7 cellular contexts compared by ENCODE assay signal in genomic region chr11:117145393-117145761, GRCh38. TPM values are rescaled to one million over a fixed set of nuclear protein-coding genes. Genes with fewer than 3 reads are reported as not detected.
DNase-seq lines count a peak whose midpoint lies in the region; ATAC-seq and TF ChIP-seq lines count a peak whose summit lies in the region.

No MANE protein-coding gene starts in this region.

- no peak for TF ChIP-seq CTCF in GM06990 (IDR thresholded peaks at IDR 0.05; ENCODE audit: insufficient read depth, low read length, poor library complexity, severe bottlenecking)
- TF ChIP-seq CTCF in Loucy (conservative IDR thresholded peaks at IDR 0.05; ENCODE audit: low read length) = peak; percentile 48
- TF ChIP-seq CTCF in smooth muscle cell (IDR thresholded peaks at IDR 0.05; ENCODE audit: borderline replicate concordance, insufficient read depth, poor library complexity, severe bottlenecking) = no peak

- peaks cover 3% of the 10 kb centered on the region for H3K36me3 ChIP-seq in GM06990 (ENCODE audit: control insufficient read depth, insufficient read depth, low read length)
- H3K36me3 ChIP-seq in Loucy (ENCODE audit: insufficient read depth, low read length) = 0 out of 2 replicates have a peak, but pooled peaks cover 6% of the 10 kb centered on the region
- peaks cover 12% of the 10 kb centered on the region for H3K36me3 ChIP-seq in iPS-15b (ENCODE audit: control insufficient read depth, insufficient read depth, low read length)
- no peaks in the 10 kb centered on the region for H3K36me3 ChIP-seq in smooth muscle cell (ENCODE audit: low read depth)

- peaks cover 26% of the 10 kb centered on the region for H3K36me3 Mint-ChIP-seq in activated naive CD8-positive, alpha-beta T cell treated with anti-CD3 and anti-CD28 coated beads, Interleukin-2, amount 50 U/mL, for 24 hours (ENCODE audit: low read depth)

- peaks cover 38% of the 10 kb centered on the region for H3K4me1 ChIP-seq in Loucy (ENCODE audit: insufficient read depth, low read length, poor library complexity, severe bottlenecking)
- peaks cover 8% of the 10 kb centered on the region for H3K4me1 ChIP-seq in iPS-15b (ENCODE audit: control insufficient read depth, insufficient read depth, low read length)
- peaks cover 19% of the 10 kb centered on the region for H3K4me1 ChIP-seq in smooth muscle cell (ENCODE audit: low read depth)

- no peaks in the 10 kb centered on the region for H3K9me2 ChIP-seq in Loucy (replicated peaks; ENCODE audit: low read depth, low read length)

- peaks cover 60% of the 10 kb centered on the region for H4K20me1 ChIP-seq in Loucy (ENCODE audit: insufficient read depth, low read length, poor library complexity, severe bottlenecking)
- H4K20me1 ChIP-seq in smooth muscle cell (ENCODE audit: low read depth) = peaks cover 58% of the 10 kb centered on the region

- H3K4me2 ChIP-seq in Loucy (ENCODE audit: low read depth, low read length, poor library complexity, severe bottlenecking) (peak overlapping the region; percentile 83), smooth muscle cell (peak overlapping the region; percentile 88)

- H3K4me3 ChIP-seq in GM06990 (replicated peaks; ENCODE audit: low read depth, low read length) (peak overlapping the region; percentile 94), Loucy (ENCODE audit: low read length, poor library complexity, severe bottlenecking) (peak overlapping the region; percentile 89), iPS-15b (ENCODE audit: low read depth, low read length) (peak overlapping the region; percentile 90), smooth muscle cell (peak overlapping the region; percentile 93)

- ATAC-seq in activated naive CD8-positive, alpha-beta T cell treated with anti-CD3 and anti-CD28 coated beads, Interleukin-2, amount 50 U/mL, for 24 hours = no peak
- ATAC-seq in HG03108 (IDR thresholded peaks at IDR 0.05; ENCODE audit: unreplicated experiment) = no peak

- peak overlapping the region; percentile 100 for H3K4me3 Mint-ChIP-seq in activated naive CD8-positive, alpha-beta T cell treated with anti-CD3 and anti-CD28 coated beads, Interleukin-2, amount 50 U/mL, for 24 hours

- 7% methylated on average over 5 of the region's 5 CpGs for WGBS in smooth muscle cell (ENCODE audit: low lambda C conversion rate)

- peak overlapping the region; percentile 86 for H3K9ac ChIP-seq in Loucy (ENCODE audit: low read depth, low read length, poor library complexity, severe bottlenecking)
- H3K9ac ChIP-seq in iPS-15b (ENCODE audit: low read depth, low read length) = peak overlapping the region; percentile 94
- H3K9ac ChIP-seq in smooth muscle cell (ENCODE audit: low read depth) = peak overlapping the region; percentile 74

- no peaks in the 10 kb centered on the region for H3K9me3 Mint-ChIP-seq in activated naive CD8-positive, alpha-beta T cell treated with anti-CD3 and anti-CD28 coated beads, Interleukin-2, amount 50 U/mL, for 24 hours

- H3K27me3 Mint-ChIP-seq in activated naive CD8-positive, alpha-beta T cell treated with anti-CD3 and anti-CD28 coated beads, Interleukin-2, amount 50 U/mL, for 24 hours = no peaks in the 10 kb centered on the region

- H3K9me3 ChIP-seq in Loucy (ENCODE audit: insufficient read depth, low read depth, low read length) (no peaks in the 10 kb centered on the region), iPS-15b (ENCODE audit: control insufficient read depth, insufficient read depth, low read length) (no peaks in the 10 kb centered on the region), smooth muscle cell (replicated peaks; ENCODE audit: low read depth) (no peaks in the 10 kb centered on the region)

- H3K27me3 ChIP-seq in GM06990 (replicated peaks; ENCODE audit: control insufficient read depth, insufficient read depth, low read length) = no peaks in the 10 kb centered on the region
- no peaks in the 10 kb centered on the region for H3K27me3 ChIP-seq in Loucy (ENCODE audit: insufficient read depth, low read length, poor library complexity, severe bottlenecking)
- H3K27me3 ChIP-seq in iPS-15b (ENCODE audit: control insufficient read depth, insufficient read depth, low read length) = no peaks in the 10 kb centered on the region
- no peaks in the 10 kb centered on the region for H3K27me3 ChIP-seq in smooth muscle cell (ENCODE audit: low read depth)

- no peak for DNase-seq in GM06990 (ENCODE audit: extremely low read depth, insufficient read length)
- DNase-seq in activated naive CD8-positive, alpha-beta T cell treated with anti-CD3 and anti-CD28 coated beads, Interleukin-2, amount 50 U/mL, for 24 hours = no peak
- no peak for DNase-seq in smooth muscle cell (lab: John Stamatoyannopoulos, UW; ENCODE audit: unreplicated experiment)
- DNase-seq in NCI-H2196 treated with DMSO at 0.1 percent for 48 hours (lab: John Stamatoyannopoulos, UW; ENCODE audit: unreplicated experiment) = no peak

- H3K79me2 ChIP-seq in Loucy (ENCODE audit: insufficient read depth, low read length) = peaks cover 62% of the 10 kb centered on the region
- peaks cover 62% of the 10 kb centered on the region for H3K79me2 ChIP-seq in smooth muscle cell (ENCODE audit: low read depth)

- H3K27ac ChIP-seq in smooth muscle cell (ENCODE audit: low read depth) = peak overlapping the region; percentile 82

- H2AFZ ChIP-seq in Loucy (ENCODE audit: low read length) = no peak overlapping the region
- no peak overlapping the region for H2AFZ ChIP-seq in smooth muscle cell (ENCODE audit: low read depth)

- peaks cover 52% of the 10 kb centered on the region for H3K4me1 Mint-ChIP-seq in activated naive CD8-positive, alpha-beta T cell treated with anti-CD3 and anti-CD28 coated beads, Interleukin-2, amount 50 U/mL, for 24 hours

- no peaks in the 10 kb centered on the region for H3F3A ChIP-seq in Loucy (ENCODE audit: low read depth)
- peaks cover 16% of the 10 kb centered on the region for H3F3A ChIP-seq in smooth muscle cell (ENCODE audit: low read depth)

- H3K27ac Mint-ChIP-seq in activated naive CD8-positive, alpha-beta T cell treated with anti-CD3 and anti-CD28 coated beads, Interleukin-2, amount 50 U/mL, for 24 hours = peak overlapping the region; percentile 97

RNA-seq across cellular contexts. Expression of gene PAFAH1B2, which starts 1.3 kb away (rescaled TPM):
- 140 and 146 TPM in 2 replicates for total RNA-seq in smooth muscle cell
- 30.7 and 42.9 TPM in 2 replicates for polyA plus RNA-seq in smooth muscle cell

RNA-seq across cellular contexts. Expression of gene SIDT2, which starts 33.2 kb away (rescaled TPM):
- total RNA-seq in smooth muscle cell = 24.7 and 35.0 TPM in 2 replicates
- polyA plus RNA-seq in smooth muscle cell = 11.6 and 21.2 TPM in 2 replicates

RNA-seq across cellular contexts. Expression of gene SIK3, which starts 47.1 kb away (rescaled TPM):
- 8.7 and 11.9 TPM in 2 replicates for total RNA-seq in smooth muscle cell
- polyA plus RNA-seq in smooth muscle cell = 11.0 and 11.8 TPM in 2 replicates

RNA-seq across cellular contexts. Expression of gene TAGLN, which starts 53.8 kb away (rescaled TPM):
- total RNA-seq in smooth muscle cell = 1,972 and 2,130 TPM in 2 replicates
- 2,069 and 2,250 TPM in 2 replicates for polyA plus RNA-seq in smooth muscle cell
